In genomic region chr16:52184336-52184735, GRCh38 we compare ENCODE assay signal across 7 cellular contexts.
"Had no signal": no experiment of that assay in that cellular context is flagged by ENCODE, and none has a peak within 500 bp of the region (broad histone marks: within the 10 kb centered on the region; RNA-seq: fewer than 3 reads in every experiment).

No MANE protein-coding gene starts in this region.

- H3K27ac ChIP-seq: HL-60, KMS-11 had no signal

- H3K4me2 ChIP-seq: KMS-11 had no signal

- H3K9ac ChIP-seq: KMS-11 had no signal

- H3K4me3 ChIP-seq: K562 had no signal

- ATAC-seq: K562 had no signal

- FAIRE-seq: HTR-8/SVneo, K562 had no signal

- DNase-seq: IMR-90, KBM-7, KG1 had no signal
